23 cellular contexts compared by ENCODE assay signal in genomic region chr20:61790116-61790827, GRCh38.
DNase-seq lines count a peak whose midpoint lies in the region; ATAC-seq, FAIRE-seq and TF ChIP-seq lines count a peak whose summit lies in the region.
"Had no signal": no experiment of that assay in that cellular context is flagged by ENCODE, and none has a peak within 500 bp of the region (broad histone marks: within the 10 kb centered on the region; RNA-seq: fewer than 3 reads in every experiment).

No MANE protein-coding gene starts in this region.

- no peaks in the 10 kb centered on the region for H3K36me3 Mint-ChIP-seq in MCF 10A (ENCODE audit: insufficient read depth, unreplicated experiment)
- H3K36me3 Mint-ChIP-seq: CD4-positive, CD25-positive, alpha-beta regulatory T cell had no signal

- no peak for DNase-seq in MCF 10A (ENCODE audit: unreplicated experiment)
- DNase-seq in breast epithelium (ENCODE audit: low spot score in 2 of 2): no peak
- DNase-seq in HTR-8/SVneo (ENCODE audit: insufficient read length, low spot score): no peak
- DNase-seq in H1 (ENCODE audit: low read depth in 1 of 2, low spot score in 2 of 2): no peak
- no peak for DNase-seq in GM03348 (ENCODE audit: low spot score)
- DNase-seq in kidney tubule cell (ENCODE audit: low spot score): no peak
- DNase-seq: CD4-positive, CD25-positive, alpha-beta regulatory T cell; CD8-positive, alpha-beta memory T cell; DMS 273 treated with DMSO at 0.1 percent for 48 hours; DMS79; EL; GDM1 had no signal

- H3K27me3 ChIP-seq in breast epithelium (peaks cover 0 to 5% of the 10 kb centered on the region in 2 donors), H1 (replicated peaks in 1 of 4; ENCODE audit: control insufficient read depth in 3 of 4, extremely low read depth in 1 of 4, insufficient read depth in 3 of 4, low read length in 3 of 4) (peaks cover 0 to 8% (median 0%) of the 10 kb centered on the region in 4 experiments; a peak in 2 of 7 replicates)
- H3K27me3 ChIP-seq: BLaER1 had no signal

- FAIRE-seq in HTR-8/SVneo (lab: Jason Lieb, UNC) (peak; percentile 96), H1 (lab: Jason Lieb, UNC) (no peak)
- FAIRE-seq: A204.1, D721Med, GM19239, H54 had no signal

- no peak overlapping the region for H3K9ac ChIP-seq in H1 (replicated peaks in 1 of 4; ENCODE audit: extremely low read depth in 1 of 4, low read depth in 3 of 4, low read length in 3 of 4)
- H3K9ac ChIP-seq: BLaER1 had no signal

- no peak for TF ChIP-seq POLR2A in breast epithelium (IDR thresholded peaks at IDR 0.05)
- TF ChIP-seq POLR2A in H1 (IDR thresholded peaks at IDR 0.05; ENCODE audit: control extremely low read depth in 1 of 2, low read depth in 2 of 2, low read length in 2 of 2): no peak

- H4K8ac ChIP-seq in H1 (ENCODE audit: extremely low read depth, insufficient read depth, low read length): no peak overlapping the region

- H4K5ac ChIP-seq in H1 (ENCODE audit: insufficient read length, low read depth, low read length): no peak overlapping the region

- H2BK20ac ChIP-seq in H1 (ENCODE audit: low read length): no peak overlapping the region

- no peak overlapping the region for H3K23ac ChIP-seq in H1 (ENCODE audit: insufficient read length)

- H4K20me1 ChIP-seq in H1 (replicated peaks in 1 of 2; ENCODE audit: control insufficient read depth in 1 of 2, insufficient read depth in 2 of 2, low read length in 2 of 2): peaks cover 0 to 10% of the 10 kb centered on the region in 2 experiments
- H4K20me1 ChIP-seq: BLaER1 had no signal

- intact Hi-C loops in MCF 10A (cut with micrococcal nuclease): no loop called here
- intact Hi-C loops in breast epithelium (cut with DNase I; ENCODE audit: low total_unique reads): no loop called here

- H3K4me3 ChIP-seq in breast epithelium (no peak overlapping the region), H1 (ENCODE audit: extremely low read depth in 1 of 4, insufficient read depth in 2 of 4, low read depth in 3 of 4, low read length in 4 of 4) (no peak overlapping the region)
- H3K4me3 ChIP-seq: BLaER1, GM23338, HAP-1 had no signal

- POLR2A ChIA-PET in MCF 10A (lab: Yijun Ruan, JAX): interaction anchor here (0.7 to 1.8 kb wide), 3 partner anchors 9 to 21 kb away, joined by 3 to 4 read pairs (median 4); no protein-coding TSS in a partner anchor
- POLR2A ChIA-PET in H1 (lab: Charles Lee; ENCODE audit: partially characterized antibody): no interaction called here

- no peak for TF ChIP-seq EP300 in H1 (IDR thresholded peaks at IDR 0.05; ENCODE audit: borderline replicate concordance in 1 of 2, low read depth in 2 of 2, low read length in 2 of 2)

- 0 out of 2 replicates have a peak overlapping the region, but pooled peaks have one; percentile 1 for H2BK15ac ChIP-seq in H1 (ENCODE audit: low read length)

- no peaks in the 10 kb centered on the region for H3K79me2 ChIP-seq in H1 (ENCODE audit: control insufficient read depth in 1 of 2, insufficient read depth in 2 of 2, low read length in 2 of 2)

- WGBS in H1 (ENCODE audit: extremely low coverage in 1 of 2, insufficient coverage in 1 of 2, insufficient read length in 1 of 2, insufficient replicate concordance in 2 of 2, low coverage in 1 of 2, low lambda C conversion rate in 2 of 2, missing lambda C conversion rate in 1 of 2), 2 experiments: 90 to 100% methylated on average over 1 to 2 of the region's 2 CpGs

- H3K4me2 ChIP-seq in H1 (ENCODE audit: insufficient read depth in 1 of 2, low read depth in 2 of 2, low read length in 2 of 2): no peak overlapping the region
- H3K4me2 ChIP-seq: BLaER1, GM23338 had no signal

- no peak for TF ChIP-seq RAD21 in H1 (IDR thresholded peaks at IDR 0.05 in 1 of 2, conservative IDR thresholded peaks at IDR 0.05 in 1 of 2; ENCODE audit: low read depth in 2 of 2, low read length in 2 of 2)

- H3K56ac ChIP-seq in H1 (replicated peaks; ENCODE audit: insufficient read length, low read depth, low read length): peak overlapping the region; percentile 83

- H2AFZ ChIP-seq in H1 (ENCODE audit: low read length): no peak overlapping the region
- H2AFZ ChIP-seq: GM23338 had no signal

- no peak overlapping the region for H3K4me3 Mint-ChIP-seq in MCF 10A (ENCODE audit: unreplicated experiment)
- H3K4me3 Mint-ChIP-seq: B cell; CD4-positive, CD25-positive, alpha-beta regulatory T cell; CD8-positive, alpha-beta memory T cell; GM23338 had no signal

- no peaks in the 10 kb centered on the region for H3K9me3 ChIP-seq in breast epithelium
- no peaks in the 10 kb centered on the region for H3K9me3 ChIP-seq in H1 (ENCODE audit: insufficient read depth in 2 of 2, low read depth in 1 of 2, low read length in 1 of 2)
- H3K9me3 ChIP-seq: BLaER1, HAP-1 had no signal

- peaks cover 21% of the 10 kb centered on the region for H3K9me3 Mint-ChIP-seq in MCF 10A (ENCODE audit: unreplicated experiment)

- no peaks in the 10 kb centered on the region for H3K27me3 Mint-ChIP-seq in MCF 10A (ENCODE audit: insufficient read depth, unreplicated experiment)
- H3K27me3 Mint-ChIP-seq: B cell had no signal

- H3K4me1 ChIP-seq in breast epithelium: no peaks in the 10 kb centered on the region
- no peaks in the 10 kb centered on the region for H3K4me1 ChIP-seq in H1 (replicated peaks in 1 of 4; ENCODE audit: control insufficient read depth in 3 of 4, insufficient read depth in 4 of 4, low read length in 3 of 4)
- H3K4me1 ChIP-seq: HAP-1 had no signal

- H3K27ac ChIP-seq in breast epithelium (no peak overlapping the region), H1 (ENCODE audit: low read depth, low read length) (no peak overlapping the region)
- H3K27ac ChIP-seq: 22Rv1, BLaER1, C4-2B had no signal

- H3K36me3 ChIP-seq in breast epithelium (no peaks in the 10 kb centered on the region), H1 (ENCODE audit: control insufficient read depth in 2 of 4, insufficient read depth in 4 of 4, low read length in 3 of 4) (no peaks in the 10 kb centered on the region)
- H3K36me3 ChIP-seq: BLaER1, HAP-1 had no signal

- no peak overlapping the region for H2BK120ac ChIP-seq in H1 (replicated peaks; ENCODE audit: low read depth, low read length)

- TF ChIP-seq CTCF in MCF 10A (IDR thresholded peaks at IDR 0.05; ENCODE audit: unreplicated experiment) (no peak), breast epithelium (IDR thresholded peaks at IDR 0.05) (no peak), H1 (IDR thresholded peaks at IDR 0.05; ENCODE audit: control extremely low read depth in 1 of 3, insufficient read depth in 1 of 3, low read depth in 1 of 3, low read length in 3 of 3) (no peak)

- CTCF ChIA-PET in MCF 10A (lab: Yijun Ruan, JAX): interaction anchor here (0.5 kb wide), 1 partner anchor 1581 kb away, joined by 3 read pairs; no protein-coding TSS in a partner anchor
- CTCF ChIA-PET in H1 (lab: Charles Lee; ENCODE audit: partially characterized antibody): interaction anchor here (1.5 kb wide), 1 partner anchor 71 kb away, joined by 3 read pairs; no protein-coding TSS in a partner anchor

- peak overlapping the region; percentile 67 for H3K27ac Mint-ChIP-seq in MCF 10A (ENCODE audit: low read depth, unreplicated experiment)
- H3K27ac Mint-ChIP-seq: B cell; CD4-positive, CD25-positive, alpha-beta regulatory T cell; CD8-positive, alpha-beta memory T cell; GM23338 had no signal

- no peak overlapping the region for H2AK5ac ChIP-seq in H1 (ENCODE audit: low read depth, low read length)

- H3K4me1 Mint-ChIP-seq in MCF 10A (ENCODE audit: insufficient read depth, unreplicated experiment): peaks cover 27% of the 10 kb centered on the region
- H3K4me1 Mint-ChIP-seq: B cell; CD4-positive, CD25-positive, alpha-beta regulatory T cell; CD8-positive, alpha-beta memory T cell; GM23338 had no signal

- H3K4ac ChIP-seq in H1 (replicated peaks; ENCODE audit: insufficient read length, low read depth, low read length): no peak overlapping the region

- no peak for ATAC-seq in GM21576 (IDR thresholded peaks at IDR 0.05; ENCODE audit: unreplicated experiment)
- ATAC-seq: GM23338 had no signal

- H4K91ac ChIP-seq in H1 (replicated peaks; ENCODE audit: insufficient read length, low read length): no peak overlapping the region

- no peaks in the 10 kb centered on the region for H3K79me1 ChIP-seq in H1 (ENCODE audit: low read depth, low read length)

- no peak overlapping the region for H2BK12ac ChIP-seq in H1 (ENCODE audit: low read depth, low read length)

- H3K23me2 ChIP-seq in H1 (ENCODE audit: low read depth, low read length): peaks cover 13% of the 10 kb centered on the region; the same call in 1 of the 2 replicates

- H3K14ac ChIP-seq in H1 (ENCODE audit: insufficient read length): no peak overlapping the region

- no TSS peak for BruUV-seq in MCF 10A (replicated peaks; lab: Mats Ljungman, UMichigan)

- H2BK5ac ChIP-seq in H1 (ENCODE audit: low read depth, low read length): no peak overlapping the region

- H3K18ac ChIP-seq in H1 (ENCODE audit: extremely low read depth, low read length): no peak overlapping the region

TF ChIP-seq in H1, 55 proteins besides CTCF, POLR2A, EP300 and RAD21:
- no peak for TF ChIP-seq PHF8 (conservative IDR thresholded peaks at IDR 0.05; ENCODE audit: low read depth, low read length)
